Comparison of ENCODE assay signal across 9 cellular contexts in the genomic region with DNA sequence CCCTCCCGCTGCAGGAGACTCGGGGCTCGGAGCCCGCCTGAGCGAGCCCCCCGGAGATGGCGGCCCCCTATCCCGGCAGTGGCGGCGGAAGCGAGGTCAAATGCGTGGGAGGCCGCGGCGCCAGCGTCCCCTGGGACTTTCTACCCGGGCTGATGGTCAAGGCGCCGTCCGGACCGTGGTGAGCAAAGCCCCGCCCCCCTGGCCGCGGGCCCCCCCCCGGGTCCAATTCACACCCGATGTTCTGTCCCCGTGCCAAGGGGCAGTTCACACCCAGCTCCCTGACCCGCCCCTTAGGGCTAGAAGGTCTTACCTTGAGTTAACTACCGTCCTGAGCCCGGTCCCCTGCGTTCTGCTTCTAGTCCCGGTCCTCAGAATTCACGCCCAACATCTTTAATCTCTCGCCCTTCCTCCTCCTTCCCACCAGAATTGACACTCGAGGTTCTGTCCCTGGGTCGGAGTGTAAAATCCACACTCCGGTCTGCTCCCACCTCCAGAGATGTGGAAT. TPM values are rescaled to one million over a fixed set of nuclear protein-coding genes. Genes with fewer than 3 reads are reported as not detected.
DNase-seq lines count a peak whose midpoint lies in the region; ATAC-seq and TF ChIP-seq lines count a peak whose summit lies in the region.
"Had no signal": no experiment of that assay in that cellular context is flagged by ENCODE, and none has a peak within 500 bp of the region (broad histone marks: within the 10 kb centered on the region; RNA-seq: fewer than 3 reads in every experiment).

No MANE protein-coding gene starts in this region.

- no peaks in the 10 kb centered on the region for H3K9me1 ChIP-seq in IMR-90 (ENCODE audit: insufficient read depth, low read length)

- 0% methylated on average over 27 of the region's 37 CpGs; no CpG with 5 or more reads in 1 of the 2 experiments for WGBS in IMR-90 (ENCODE audit: extremely low coverage in 2 of 2, insufficient read length in 1 of 2), 2 experiments

- no peak overlapping the region for H2AK9ac ChIP-seq in IMR-90 (replicated peaks; ENCODE audit: low read depth, low read length, poor library complexity)

- no peak overlapping the region for H3K56ac ChIP-seq in IMR-90 (ENCODE audit: extremely low read depth, insufficient read depth, low read length)

- H2BK5ac ChIP-seq in IMR-90 (ENCODE audit: low read depth, low read length, poor library complexity, severe bottlenecking), result no peak overlapping the region

- no peak overlapping the region for H3K4ac ChIP-seq in IMR-90 (ENCODE audit: low read depth, low read length)

- peaks cover 81% of the 10 kb centered on the region for H3K27me3 Mint-ChIP-seq in dendritic cell treated with granulocyte-macrophage colony-stimulating factor and Interleukin-4, amounts not matched to agents 40 ng/mL and 50 ng/mL, for 4 days
- H3K27me3 Mint-ChIP-seq in naive thymus-derived CD8-positive, alpha-beta T cell, result peaks cover 10 to 47% (median 37%) of the 10 kb centered on the region in 5 donors

- no peak overlapping the region for H4K91ac ChIP-seq in IMR-90 (ENCODE audit: insufficient read depth, low read depth, low read length)

- in situ Hi-C loops in IMR-90 (cut with MboI; ENCODE audit: low sequenced_read_pairs), result no loop called here

- CTCF ChIA-PET in IMR-90 (lab: Yijun Ruan, JAX), result interaction anchor here (0.6 to 2.9 kb wide), 3 partner anchors 8 to 30 kb away, joined by 3 to 10 read pairs (median 3); no protein-coding TSS in a partner anchor

- peak; percentile 19 for ATAC-seq in IMR-90 (ENCODE audit: low read depth)
- no peak for ATAC-seq in naive thymus-derived CD8-positive, alpha-beta T cell

- TF ChIP-seq POLR2A in IMR-90 (IDR thresholded peaks at IDR 0.05; ENCODE audit: low read depth, low read length), result no peak

- 0 out of 4 replicates have a peak overlapping the region, but pooled peaks of 1 of the 2 experiments have one; percentile 40 for H4K8ac ChIP-seq in IMR-90 (ENCODE audit: low read depth in 2 of 2, low read length in 2 of 2)

- H3K79me1 ChIP-seq in IMR-90 (ENCODE audit: low read depth in 1 of 2, low read length in 2 of 2), result no peaks in the 10 kb centered on the region

- dilution Hi-C loops in IMR-90 (cut with HindIII; ENCODE audit: low sequenced_read_pairs, unreplicated experiment), result no loop called here

- H3K14ac ChIP-seq in IMR-90 (replicated peaks; ENCODE audit: low read depth, low read length), result no peak overlapping the region

- H3K4me1 ChIP-seq in IMR-90 (ENCODE audit: control insufficient read depth, insufficient read depth, low read length) (peaks cover 4% of the 10 kb centered on the region; the same call in 1 of the 2 replicates), BE2C (no peaks in the 10 kb centered on the region; the same call in 1 of the 2 replicates)

- no peak overlapping the region for H2BK15ac ChIP-seq in IMR-90 (ENCODE audit: low read depth, low read length)

- intact Hi-C loops in IMR-90 (cut with micrococcal nuclease), result no loop called here
- intact Hi-C loops in dendritic cell treated with granulocyte-macrophage colony-stimulating factor and Interleukin-4, amounts not matched to agents 40 ng/mL and 50 ng/mL, for 4 days (cut with micrococcal nuclease), result no loop called here

- peak overlapping the region; percentile 77 for H2AFZ ChIP-seq in IMR-90 (replicated peaks; ENCODE audit: low read length, poor library complexity)

- no peak overlapping the region for H2BK20ac ChIP-seq in IMR-90 (ENCODE audit: low read depth, low read length)

- no peak overlapping the region for H3K18ac ChIP-seq in IMR-90 (ENCODE audit: low read depth, low read length)

- TF ChIP-seq CTCF in IMR-90 (conservative IDR thresholded peaks at IDR 0.05; ENCODE audit: low read depth, low read length), result no peak
- TF ChIP-seq CTCF in BE2C (IDR thresholded peaks at IDR 0.05; ENCODE audit: low read depth, low read length), result no peak

- peaks cover 12% of the 10 kb centered on the region for H3K4me1 Mint-ChIP-seq in dendritic cell treated with granulocyte-macrophage colony-stimulating factor and Interleukin-4, amounts not matched to agents 40 ng/mL and 50 ng/mL, for 4 days (ENCODE audit: low read depth)
- peaks cover 5 to 18% (median 13%) of the 10 kb centered on the region in 4 donors for H3K4me1 Mint-ChIP-seq in naive thymus-derived CD8-positive, alpha-beta T cell

- H3K9me3 ChIP-seq in IMR-90 (ENCODE audit: control insufficient read depth, insufficient read depth, low read length) (no peaks in the 10 kb centered on the region), BE2C (no peaks in the 10 kb centered on the region)
- H3K9me3 ChIP-seq: neutrophil had no signal

- H2BK120ac ChIP-seq in IMR-90 (ENCODE audit: low read depth, low read length), result no peak overlapping the region

- H3K9ac ChIP-seq in IMR-90 (ENCODE audit: low read depth, low read length), result no peak overlapping the region

- no peaks in the 10 kb centered on the region for H3K9me3 Mint-ChIP-seq in dendritic cell treated with granulocyte-macrophage colony-stimulating factor and Interleukin-4, amounts not matched to agents 40 ng/mL and 50 ng/mL, for 4 days
- no peaks in the 10 kb centered on the region for H3K9me3 Mint-ChIP-seq in naive thymus-derived CD8-positive, alpha-beta T cell

- H3K36me3 ChIP-seq in IMR-90 (ENCODE audit: control insufficient read depth, insufficient read depth, low read length) (no peaks in the 10 kb centered on the region), BE2C (no peaks in the 10 kb centered on the region)
- H3K36me3 ChIP-seq: neutrophil had no signal

- TF ChIP-seq RAD21 in IMR-90 (IDR thresholded peaks at IDR 0.05; ENCODE audit: low read length), result no peak

- H3K27me3 ChIP-seq in IMR-90 (ENCODE audit: control insufficient read depth, insufficient read depth, low read length) (peaks cover 47% of the 10 kb centered on the region), BE2C (peaks cover 69% of the 10 kb centered on the region)

- no peak overlapping the region; the same call in 1 of the 2 replicates for H2AK5ac ChIP-seq in IMR-90 (ENCODE audit: low read depth, low read length)

- peak overlapping the region; percentile 76 for H3K4me2 ChIP-seq in IMR-90 (ENCODE audit: low read depth, low read length)

- H4K5ac ChIP-seq in IMR-90 (ENCODE audit: low read depth, low read length), result no peak overlapping the region

- BruUV-seq in IMR-90 (replicated peaks; lab: Mats Ljungman, UMichigan), result no TSS peak

- H4K20me1 ChIP-seq in IMR-90 (ENCODE audit: insufficient read depth, low read length), result peaks cover 6% of the 10 kb centered on the region; the same call in 1 of the 2 replicates

- H3K4me3 ChIP-seq in IMR-90 (ENCODE audit: insufficient read depth, low read depth, low read length) (peak overlapping the region; percentile 36), BE2C (ENCODE audit: low read depth, low read length) (no peak overlapping the region)

- peak overlapping the region; percentile 42 for H3K4me3 Mint-ChIP-seq in dendritic cell treated with granulocyte-macrophage colony-stimulating factor and Interleukin-4, amounts not matched to agents 40 ng/mL and 50 ng/mL, for 4 days
- H3K4me3 Mint-ChIP-seq in naive thymus-derived CD8-positive, alpha-beta T cell, result peak overlapping the region in 9 of 10 donors; percentile 37 to 75 (median 69)

- no peaks in the 10 kb centered on the region for H3K36me3 Mint-ChIP-seq in dendritic cell treated with granulocyte-macrophage colony-stimulating factor and Interleukin-4, amounts not matched to agents 40 ng/mL and 50 ng/mL, for 4 days (ENCODE audit: low read depth)
- no peaks in the 10 kb centered on the region for H3K36me3 Mint-ChIP-seq in naive thymus-derived CD8-positive, alpha-beta T cell

- H3K23ac ChIP-seq in IMR-90 (ENCODE audit: low read depth, low read length), result no peak overlapping the region

- H3K27ac Mint-ChIP-seq in dendritic cell treated with granulocyte-macrophage colony-stimulating factor and Interleukin-4, amounts not matched to agents 40 ng/mL and 50 ng/mL, for 4 days, result no peak overlapping the region
- H3K27ac Mint-ChIP-seq in naive thymus-derived CD8-positive, alpha-beta T cell, result peak overlapping the region in 1 of 10 donors; percentile 49

- POLR2A ChIA-PET in IMR-90 (lab: Charles Lee; ENCODE audit: unreplicated experiment), result no interaction called here
- POLR2A ChIA-PET in naive thymus-derived CD8-positive, alpha-beta T cell (lab: Charles Lee), result interaction anchor here (0.6 to 0.7 kb wide), 3 partner anchors 10 to 66 kb away, joined by 3 to 5 read pairs (median 3); no protein-coding TSS in a partner anchor

- no peak overlapping the region for H3K27ac ChIP-seq in IMR-90 (ENCODE audit: insufficient read depth, low read length)
- H3K27ac ChIP-seq: neutrophil had no signal

- DNase-seq in CD1c-positive myeloid dendritic cell (ENCODE audit: extremely low spot score) (peak; percentile 3), IMR-90 (no peak), NCI-H2196 treated with DMSO at 0.1 percent for 48 hours (lab: John Stamatoyannopoulos, UW; ENCODE audit: unreplicated experiment) (no peak), NCI-H1417 treated with DMSO at 0.1 percent for 48 hours (lab: John Stamatoyannopoulos, UW) (no peak), UCSD-AML1 (lab: John Stamatoyannopoulos, UW; ENCODE audit: unreplicated experiment) (no peak), BE2C (no peak)
- DNase-seq in naive thymus-derived CD8-positive, alpha-beta T cell, result no peak

TF ChIP-seq in IMR-90, 13 proteins besides CTCF, POLR2A, EP300 and RAD21 (continues in another document):
- TF ChIP-seq MAFK (IDR thresholded peaks at IDR 0.05; ENCODE audit: low read depth, low read length) (no peak), NFE2L2 (IDR thresholded peaks at IDR 0.05; ENCODE audit: low read depth, low read length) (no peak)

RNA-seq across cellular contexts. Expression of a gene that starts 1.4 kb away (rescaled TPM):
- total RNA-seq in IMR-90 (2012; rRNA removed), result 0.36 and 0.56 TPM in 2 replicates
- 5.7 and 7.4 TPM in 2 replicates for polyA plus RNA-seq in IMR-90 (2012; rRNA removed)
- polyA plus RNA-seq in IMR-90 (2012; cell fraction: cytosol; rRNA removed), result 6.7 and 7.2 TPM in 2 replicates
- 6.1 and 23.6 TPM in 2 replicates for polyA plus RNA-seq in IMR-90 (2012; cell fraction: nucleus; rRNA removed; ENCODE audit: low replicate concordance)
- total RNA-seq in naive thymus-derived CD8-positive, alpha-beta T cell, result 1 to 10 TPM in 1 of 2 experiments, under 1 TPM in 1; 0.62 to 1.1 TPM
- under 1 TPM; 0.16 to 0.60 (median 0.22) TPM for polyA plus RNA-seq in naive thymus-derived CD8-positive, alpha-beta T cell
- polyA plus RNA-seq in BE2C (2012; ENCODE audit: insufficient read depth, insufficient read length, low read depth), result 1.4 TPM

RNA-seq across cellular contexts. Expression of a gene that starts 27.4 kb away (rescaled TPM):
- total RNA-seq in IMR-90 (2012; rRNA removed), result 9.2 and 10.6 TPM in 2 replicates
- polyA plus RNA-seq in IMR-90 (2012; rRNA removed), result 25.7 and 48.9 TPM in 2 replicates
- 61.5 and 62.1 TPM in 2 replicates for polyA plus RNA-seq in IMR-90 (2012; cell fraction: cytosol; rRNA removed)
- polyA plus RNA-seq in IMR-90 (2012; cell fraction: nucleus; rRNA removed; ENCODE audit: low replicate concordance), result 7.7 and 30.6 TPM in 2 replicates
- total RNA-seq in naive thymus-derived CD8-positive, alpha-beta T cell, result 10 to 100 TPM; 30.1 to 31.7 TPM
- polyA plus RNA-seq in naive thymus-derived CD8-positive, alpha-beta T cell, result 100 to 1,000 TPM; 118 to 154 (median 144) TPM
- polyA plus RNA-seq in BE2C (2012; ENCODE audit: insufficient read depth, insufficient read length, low read depth), result 137 TPM
